8 cellular contexts compared by ENCODE assay signal in the genomic region with DNA sequence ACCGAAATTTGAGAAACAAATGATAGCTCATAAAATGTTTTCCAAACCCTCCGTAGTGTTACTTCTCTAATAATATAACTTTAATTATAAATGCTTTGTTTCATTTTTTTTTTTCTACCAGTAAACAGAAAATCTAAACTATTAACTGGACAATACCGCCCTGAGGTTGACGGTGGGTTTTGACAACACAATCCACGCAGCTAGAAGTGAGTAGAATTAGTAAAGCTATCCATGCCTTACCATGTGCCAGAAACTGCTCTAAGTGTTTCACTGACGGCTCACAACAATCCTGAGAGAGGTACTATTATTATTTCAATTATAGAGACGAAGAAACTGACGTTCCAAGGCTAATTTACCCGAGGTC. TPM values are rescaled to one million over a fixed set of nuclear protein-coding genes. Genes with fewer than 3 reads are reported as not detected.
A peak's percentile ranks its signal among the peaks of the same experiment; 100 is the strongest.
DNase-seq lines count a peak whose midpoint lies in the region; ATAC-seq, FAIRE-seq and TF ChIP-seq lines count a peak whose summit lies in the region.

No MANE protein-coding gene starts in this region.

- peaks cover 0 to under 1% of the 10 kb centered on the region in 2 donors for H3K36me3 ChIP-seq in left lung

- no peaks in the 10 kb centered on the region for H3K27me3 ChIP-seq in left lung

- no peak for TF ChIP-seq POLR2A in A549 (IDR thresholded peaks at IDR 0.05; ENCODE audit: low read length)

- H3K27ac Mint-ChIP-seq in HFFc6 (peak overlapping the region; percentile 86), type B pancreatic cell (peak overlapping the region; percentile 90)
- H3K27ac Mint-ChIP-seq in activated naive CD8-positive, alpha-beta T cell treated with anti-CD3 and anti-CD28 coated beads, Interleukin-2, amount 50 U/mL, for 24 hours, result peak overlapping the region; percentile 94

- H3K4me3 Mint-ChIP-seq in HFFc6, result peak overlapping the region; percentile 94
- H3K4me3 Mint-ChIP-seq in activated naive CD8-positive, alpha-beta T cell treated with anti-CD3 and anti-CD28 coated beads, Interleukin-2, amount 50 U/mL, for 24 hours, result peak overlapping the region; percentile 94
- H3K4me3 Mint-ChIP-seq in type B pancreatic cell, result peak overlapping the region; percentile 96

- WGBS in A549 (ENCODE audit: missing lambda C conversion rate), result 5% methylated on average over 9 of the region's 9 CpGs

- no peaks in the 10 kb centered on the region for H3K9me3 ChIP-seq in A549
- no peaks in the 10 kb centered on the region for H3K9me3 ChIP-seq in left lung

- H3K4me3 ChIP-seq in A549 (peak overlapping the region; percentile 88), left lung (peak overlapping the region; percentile 54 to 58)

- CTCF ChIA-PET in A549 (lab: Yijun Ruan, JAX), result no interaction called here

- H3K4me2 ChIP-seq in A549, result peak overlapping the region; percentile 75

- no peak for TF ChIP-seq RAD21 in A549 (conservative IDR thresholded peaks at IDR 0.05 in 1 of 2, IDR thresholded peaks at IDR 0.05 in 1 of 2)

- TF ChIP-seq CTCF in A549 (IDR thresholded peaks at IDR 0.05) (no peak), HFFc6 (IDR thresholded peaks at IDR 0.05) (no peak), left lung (IDR thresholded peaks at IDR 0.05) (no peak), type B pancreatic cell (conservative IDR thresholded peaks at IDR 0.05) (no peak)

- H3K4me1 ChIP-seq in A549 (peaks cover 3% of the 10 kb centered on the region; the same call in 1 of the 3 replicates), left lung (peaks cover 0 to 23% of the 10 kb centered on the region in 2 donors)

- no peak for FAIRE-seq in A549 (lab: Jason Lieb, UNC)

- peak in 1 of 2 experiments; percentile 59; a peak in 3 of 6 replicates for ATAC-seq in A549
- peak; percentile 8 for ATAC-seq in activated naive CD8-positive, alpha-beta T cell treated with anti-CD3 and anti-CD28 coated beads, Interleukin-2, amount 50 U/mL, for 24 hours
- ATAC-seq in left lung, result peak; percentile 34

- POLR2A ChIA-PET in A549 (lab: Yijun Ruan, JAX), result interaction anchor here (0.6 kb wide), 1 partner anchor 10 kb away, joined by 3 read pairs; no protein-coding TSS in a partner anchor

- H3K27ac ChIP-seq in A549 (peak overlapping the region; percentile 88 to 90), left lung (peak overlapping the region; percentile 68 to 83)

- H3K36me3 Mint-ChIP-seq in HFFc6 (ENCODE audit: low read depth), result peaks cover 14% of the 10 kb centered on the region
- no peaks in the 10 kb centered on the region for H3K36me3 Mint-ChIP-seq in activated naive CD8-positive, alpha-beta T cell treated with anti-CD3 and anti-CD28 coated beads, Interleukin-2, amount 50 U/mL, for 24 hours (ENCODE audit: low read depth)
- H3K36me3 Mint-ChIP-seq in type B pancreatic cell, result no peaks in the 10 kb centered on the region

- intact Hi-C loops in left lung (cut with DNase I), result no loop called here

- TF ChIP-seq EP300 in A549 (IDR thresholded peaks at IDR 0.05), result no peak

- H3K9me3 Mint-ChIP-seq in HFFc6 (no peaks in the 10 kb centered on the region; the same call in 1 of the 2 replicates), type B pancreatic cell (no peaks in the 10 kb centered on the region)
- no peaks in the 10 kb centered on the region for H3K9me3 Mint-ChIP-seq in activated naive CD8-positive, alpha-beta T cell treated with anti-CD3 and anti-CD28 coated beads, Interleukin-2, amount 50 U/mL, for 24 hours

- H3K27me3 Mint-ChIP-seq in HFFc6 (ENCODE audit: insufficient read depth), result no peaks in the 10 kb centered on the region
- no peaks in the 10 kb centered on the region for H3K27me3 Mint-ChIP-seq in activated naive CD8-positive, alpha-beta T cell treated with anti-CD3 and anti-CD28 coated beads, Interleukin-2, amount 50 U/mL, for 24 hours
- no peaks in the 10 kb centered on the region for H3K27me3 Mint-ChIP-seq in type B pancreatic cell

- no peak for DNase-seq in A549 (ENCODE audit: low read depth in 1 of 2, low spot score in 1 of 2)
- no peak for DNase-seq in HFFc6
- no peak for DNase-seq in activated naive CD8-positive, alpha-beta T cell treated with anti-CD3 and anti-CD28 coated beads, Interleukin-2, amount 50 U/mL, for 24 hours
- DNase-seq in left lung, result no peak
- DNase-seq in type B pancreatic cell (ENCODE audit: extremely low spot score, unreplicated experiment), result no peak
- DNase-seq in stimulated activated CD4-positive, alpha-beta T cell treated with anti-CD3 and anti-CD28 coated beads, Interleukin-1b, Interleukin-23, amount 100 ng/mL, for 48 hours, result no peak
- DNase-seq in OCI-M1 (lab: John Stamatoyannopoulos, UW), result no peak
- DNase-seq in NCI-H128 (lab: John Stamatoyannopoulos, UW; ENCODE audit: unreplicated experiment), result no peak

- H3K4me1 Mint-ChIP-seq in HFFc6 (ENCODE audit: low read depth), result peaks cover 17% of the 10 kb centered on the region
- peaks cover 15% of the 10 kb centered on the region for H3K4me1 Mint-ChIP-seq in activated naive CD8-positive, alpha-beta T cell treated with anti-CD3 and anti-CD28 coated beads, Interleukin-2, amount 50 U/mL, for 24 hours
- no peaks in the 10 kb centered on the region for H3K4me1 Mint-ChIP-seq in type B pancreatic cell (ENCODE audit: unreplicated experiment)

TF ChIP-seq in A549, 52 proteins besides CTCF, POLR2A, EP300 and RAD21:
- TF ChIP-seq, protein P1, sequence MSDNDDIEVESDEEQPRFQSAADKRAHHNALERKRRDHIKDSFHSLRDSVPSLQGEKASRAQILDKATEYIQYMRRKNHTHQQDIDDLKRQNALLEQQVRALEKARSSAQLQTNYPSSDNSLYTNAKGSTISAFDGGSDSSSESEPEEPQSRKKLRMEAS (IDR thresholded peaks at IDR 0.05), result no peak
- TF ChIP-seq HOXB5 (CRISPR knock-in tag; IDR thresholded peaks at IDR 0.05) (no peak), ESRRA (IDR thresholded peaks at IDR 0.05; ENCODE audit: borderline replicate concordance, low read length) (no peak), NFE2L2 (conservative IDR thresholded peaks at IDR 0.05; ENCODE audit: low read length) (no peak), MYC (IDR thresholded peaks at IDR 0.05; ENCODE audit: borderline replicate concordance, low read length) (no peak), NPAS2 (CRISPR knock-in tag; IDR thresholded peaks at IDR 0.05; ENCODE audit: borderline replicate concordance) (no peak)
- TF ChIP-seq, protein P2, sequence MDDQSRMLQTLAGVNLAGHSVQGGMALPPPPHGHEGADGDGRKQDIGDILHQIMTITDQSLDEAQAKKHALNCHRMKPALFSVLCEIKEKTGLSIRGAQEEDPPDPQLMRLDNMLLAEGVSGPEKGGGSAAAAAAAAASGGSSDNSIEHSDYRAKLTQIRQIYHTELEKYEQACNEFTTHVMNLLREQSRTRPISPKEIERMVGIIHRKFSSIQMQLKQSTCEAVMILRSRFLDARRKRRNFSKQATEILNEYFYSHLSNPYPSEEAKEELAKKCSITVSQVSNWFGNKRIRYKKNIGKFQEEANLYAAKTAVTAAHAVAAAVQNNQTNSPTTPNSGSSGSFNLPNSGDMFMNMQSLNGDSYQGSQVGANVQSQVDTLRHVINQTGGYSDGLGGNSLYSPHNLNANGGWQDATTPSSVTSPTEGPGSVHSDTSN (IDR thresholded peaks at IDR 0.05), result no peak

RNA-seq across cellular contexts. Expression of a gene that starts 0.4 kb away (rescaled TPM):
- polyA plus RNA-seq in A549 (2011; rRNA removed), result 14.0 and 20.4 TPM in 2 replicates
- 5.0 and 5.1 TPM in 2 replicates for polyA plus RNA-seq in A549 (2012; cell fraction: cytosol; rRNA removed)
- polyA plus RNA-seq in A549 (2012; cell fraction: nucleus; rRNA removed), result 2.3 and 3.8 TPM in 2 replicates
- polyA plus RNA-seq in A549 (2017; fragmentation: RNase III; extraction: RNeasy Plus Mini Kit Qiagen cat#74134 plus additional on column Dnase treatment), result 13.1 to 14.1 TPM (median 13.7 TPM) in 3 replicates
- 2.9 and 3.0 TPM in 2 replicates for polyA minus RNA-seq in A549 (2011; rRNA and poly(A)+ RNA removed)
- 10 to 100 TPM; 21.5 to 27.5 (median 25.5) TPM for total RNA-seq in HFFc6 (2021; fragmentation: NEBNext Ultra II Directional; extraction: Animal tissue kit (Norgen Biotek cat#: 25700))
- total RNA-seq in left lung, result 10 to 100 TPM; 17.7 to 17.8 TPM
- total RNA-seq in type B pancreatic cell (ENCODE audit: low replicate concordance), result 17.5 and 19.4 TPM in 2 replicates

RNA-seq across cellular contexts. Expression of a gene that starts 15.0 kb away (rescaled TPM):
- polyA plus RNA-seq in A549 (2011; rRNA removed), result 20.0 and 22.8 TPM in 2 replicates
- polyA plus RNA-seq in A549 (2012; cell fraction: cytosol; rRNA removed), result 11.4 and 13.6 TPM in 2 replicates
- polyA plus RNA-seq in A549 (2012; cell fraction: nucleus; rRNA removed), result 6.8 and 10.7 TPM in 2 replicates
- polyA plus RNA-seq in A549 (2017; fragmentation: RNase III; extraction: RNeasy Plus Mini Kit Qiagen cat#74134 plus additional on column Dnase treatment), result 21.1 to 22.8 TPM (median 21.5 TPM) in 3 replicates
- 9.4 and 9.7 TPM in 2 replicates for polyA minus RNA-seq in A549 (2011; rRNA and poly(A)+ RNA removed)
- total RNA-seq in HFFc6 (2021; fragmentation: NEBNext Ultra II Directional; extraction: Animal tissue kit (Norgen Biotek cat#: 25700)), result 10 to 100 TPM; 32.3 to 38.3 (median 35.8) TPM
- total RNA-seq in left lung, result 10 to 100 TPM; 22.3 to 23.9 TPM
- total RNA-seq in type B pancreatic cell (ENCODE audit: low replicate concordance), result 39.8 and 54.4 TPM in 2 replicates
